In the genomic region with DNA sequence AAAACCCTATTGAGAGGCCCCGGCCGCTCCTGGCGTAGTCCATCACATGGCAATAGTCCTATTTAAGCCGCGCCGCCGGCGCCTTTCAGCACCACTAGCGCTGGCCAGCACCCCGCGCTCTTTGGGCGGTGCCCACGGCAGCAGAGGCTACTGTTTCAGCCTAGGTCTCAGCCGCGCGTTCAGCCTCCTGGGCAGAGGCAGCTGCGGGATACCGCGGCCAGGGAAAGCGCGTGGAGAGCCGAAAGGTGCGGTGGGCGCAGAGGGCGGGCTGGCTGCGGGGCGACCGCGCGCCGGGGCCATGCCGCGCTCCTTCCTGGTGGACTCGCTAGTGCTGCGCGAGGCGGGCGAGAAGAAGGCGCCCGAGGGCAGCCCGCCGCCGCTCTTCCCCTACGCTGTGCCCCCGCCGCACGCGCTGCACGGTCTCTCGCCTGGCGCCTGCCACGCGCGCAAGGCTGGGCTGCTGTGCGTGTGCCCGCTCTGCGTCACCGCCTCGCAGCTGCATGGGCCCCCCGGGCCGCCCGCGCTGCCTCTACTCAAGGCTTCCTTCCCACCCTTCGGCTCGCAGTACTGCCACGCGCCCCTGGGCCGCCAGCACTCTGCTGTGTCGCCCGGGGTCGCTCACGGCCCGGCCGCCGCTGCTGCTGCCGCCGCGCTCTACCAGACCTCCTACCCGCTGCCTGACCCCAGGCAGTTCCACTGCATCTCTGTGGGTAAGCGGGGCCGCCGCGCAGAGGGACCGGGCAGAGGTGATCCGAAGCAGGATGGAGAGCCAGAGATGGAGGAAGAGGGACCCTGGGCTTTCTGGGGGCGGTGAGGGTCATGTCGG, we compare ENCODE assay signal across 1 cellular context.
TF ChIP-seq lines count a peak whose summit lies in the region.

A gene (plus strand): TSS at position 91 of the 826 bp plus-strand sequence. CDS start 208 bp downstream, at position 299.

TF ChIP-seq in HepG2, 621 proteins besides CTCF, POLR2A, EP300 and RAD21 (continued from another document and continues in another):
- TF ChIP-seq, protein P1, sequence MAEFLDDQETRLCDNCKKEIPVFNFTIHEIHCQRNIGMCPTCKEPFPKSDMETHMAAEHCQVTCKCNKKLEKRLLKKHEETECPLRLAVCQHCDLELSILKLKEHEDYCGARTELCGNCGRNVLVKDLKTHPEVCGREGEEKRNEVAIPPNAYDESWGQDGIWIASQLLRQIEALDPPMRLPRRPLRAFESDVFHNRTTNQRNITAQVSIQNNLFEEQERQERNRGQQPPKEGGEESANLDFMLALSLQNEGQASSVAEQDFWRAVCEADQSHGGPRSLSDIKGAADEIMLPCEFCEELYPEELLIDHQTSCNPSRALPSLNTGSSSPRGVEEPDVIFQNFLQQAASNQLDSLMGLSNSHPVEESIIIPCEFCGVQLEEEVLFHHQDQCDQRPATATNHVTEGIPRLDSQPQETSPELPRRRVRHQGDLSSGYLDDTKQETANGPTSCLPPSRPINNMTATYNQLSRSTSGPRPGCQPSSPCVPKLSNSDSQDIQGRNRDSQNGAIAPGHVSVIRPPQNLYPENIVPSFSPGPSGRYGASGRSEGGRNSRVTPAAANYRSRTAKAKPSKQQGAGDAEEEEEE (CRISPR knock-in tag; IDR thresholded peaks at IDR 0.05; ENCODE audit: borderline replicate concordance): no peak
- TF ChIP-seq, protein P2, sequence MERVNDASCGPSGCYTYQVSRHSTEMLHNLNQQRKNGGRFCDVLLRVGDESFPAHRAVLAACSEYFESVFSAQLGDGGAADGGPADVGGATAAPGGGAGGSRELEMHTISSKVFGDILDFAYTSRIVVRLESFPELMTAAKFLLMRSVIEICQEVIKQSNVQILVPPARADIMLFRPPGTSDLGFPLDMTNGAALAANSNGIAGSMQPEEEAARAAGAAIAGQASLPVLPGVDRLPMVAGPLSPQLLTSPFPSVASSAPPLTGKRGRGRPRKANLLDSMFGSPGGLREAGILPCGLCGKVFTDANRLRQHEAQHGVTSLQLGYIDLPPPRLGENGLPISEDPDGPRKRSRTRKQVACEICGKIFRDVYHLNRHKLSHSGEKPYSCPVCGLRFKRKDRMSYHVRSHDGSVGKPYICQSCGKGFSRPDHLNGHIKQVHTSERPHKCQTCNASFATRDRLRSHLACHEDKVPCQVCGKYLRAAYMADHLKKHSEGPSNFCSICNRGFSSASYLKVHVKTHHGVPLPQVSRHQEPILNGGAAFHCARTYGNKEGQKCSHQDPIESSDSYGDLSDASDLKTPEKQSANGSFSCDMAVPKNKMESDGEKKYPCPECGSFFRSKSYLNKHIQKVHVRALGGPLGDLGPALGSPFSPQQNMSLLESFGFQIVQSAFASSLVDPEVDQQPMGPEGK (CRISPR knock-in tag; IDR thresholded peaks at IDR 0.05): no peak
- no peak for TF ChIP-seq ZNF143 (CRISPR knock-in tag; IDR thresholded peaks at IDR 0.05)
- TF ChIP-seq CHD4 (IDR thresholded peaks at IDR 0.05; ENCODE audit: borderline replicate concordance, low read length): no peak
- TF ChIP-seq ADNP (CRISPR knock-in tag; IDR thresholded peaks at IDR 0.05): no peak
- TF ChIP-seq, protein P3, sequence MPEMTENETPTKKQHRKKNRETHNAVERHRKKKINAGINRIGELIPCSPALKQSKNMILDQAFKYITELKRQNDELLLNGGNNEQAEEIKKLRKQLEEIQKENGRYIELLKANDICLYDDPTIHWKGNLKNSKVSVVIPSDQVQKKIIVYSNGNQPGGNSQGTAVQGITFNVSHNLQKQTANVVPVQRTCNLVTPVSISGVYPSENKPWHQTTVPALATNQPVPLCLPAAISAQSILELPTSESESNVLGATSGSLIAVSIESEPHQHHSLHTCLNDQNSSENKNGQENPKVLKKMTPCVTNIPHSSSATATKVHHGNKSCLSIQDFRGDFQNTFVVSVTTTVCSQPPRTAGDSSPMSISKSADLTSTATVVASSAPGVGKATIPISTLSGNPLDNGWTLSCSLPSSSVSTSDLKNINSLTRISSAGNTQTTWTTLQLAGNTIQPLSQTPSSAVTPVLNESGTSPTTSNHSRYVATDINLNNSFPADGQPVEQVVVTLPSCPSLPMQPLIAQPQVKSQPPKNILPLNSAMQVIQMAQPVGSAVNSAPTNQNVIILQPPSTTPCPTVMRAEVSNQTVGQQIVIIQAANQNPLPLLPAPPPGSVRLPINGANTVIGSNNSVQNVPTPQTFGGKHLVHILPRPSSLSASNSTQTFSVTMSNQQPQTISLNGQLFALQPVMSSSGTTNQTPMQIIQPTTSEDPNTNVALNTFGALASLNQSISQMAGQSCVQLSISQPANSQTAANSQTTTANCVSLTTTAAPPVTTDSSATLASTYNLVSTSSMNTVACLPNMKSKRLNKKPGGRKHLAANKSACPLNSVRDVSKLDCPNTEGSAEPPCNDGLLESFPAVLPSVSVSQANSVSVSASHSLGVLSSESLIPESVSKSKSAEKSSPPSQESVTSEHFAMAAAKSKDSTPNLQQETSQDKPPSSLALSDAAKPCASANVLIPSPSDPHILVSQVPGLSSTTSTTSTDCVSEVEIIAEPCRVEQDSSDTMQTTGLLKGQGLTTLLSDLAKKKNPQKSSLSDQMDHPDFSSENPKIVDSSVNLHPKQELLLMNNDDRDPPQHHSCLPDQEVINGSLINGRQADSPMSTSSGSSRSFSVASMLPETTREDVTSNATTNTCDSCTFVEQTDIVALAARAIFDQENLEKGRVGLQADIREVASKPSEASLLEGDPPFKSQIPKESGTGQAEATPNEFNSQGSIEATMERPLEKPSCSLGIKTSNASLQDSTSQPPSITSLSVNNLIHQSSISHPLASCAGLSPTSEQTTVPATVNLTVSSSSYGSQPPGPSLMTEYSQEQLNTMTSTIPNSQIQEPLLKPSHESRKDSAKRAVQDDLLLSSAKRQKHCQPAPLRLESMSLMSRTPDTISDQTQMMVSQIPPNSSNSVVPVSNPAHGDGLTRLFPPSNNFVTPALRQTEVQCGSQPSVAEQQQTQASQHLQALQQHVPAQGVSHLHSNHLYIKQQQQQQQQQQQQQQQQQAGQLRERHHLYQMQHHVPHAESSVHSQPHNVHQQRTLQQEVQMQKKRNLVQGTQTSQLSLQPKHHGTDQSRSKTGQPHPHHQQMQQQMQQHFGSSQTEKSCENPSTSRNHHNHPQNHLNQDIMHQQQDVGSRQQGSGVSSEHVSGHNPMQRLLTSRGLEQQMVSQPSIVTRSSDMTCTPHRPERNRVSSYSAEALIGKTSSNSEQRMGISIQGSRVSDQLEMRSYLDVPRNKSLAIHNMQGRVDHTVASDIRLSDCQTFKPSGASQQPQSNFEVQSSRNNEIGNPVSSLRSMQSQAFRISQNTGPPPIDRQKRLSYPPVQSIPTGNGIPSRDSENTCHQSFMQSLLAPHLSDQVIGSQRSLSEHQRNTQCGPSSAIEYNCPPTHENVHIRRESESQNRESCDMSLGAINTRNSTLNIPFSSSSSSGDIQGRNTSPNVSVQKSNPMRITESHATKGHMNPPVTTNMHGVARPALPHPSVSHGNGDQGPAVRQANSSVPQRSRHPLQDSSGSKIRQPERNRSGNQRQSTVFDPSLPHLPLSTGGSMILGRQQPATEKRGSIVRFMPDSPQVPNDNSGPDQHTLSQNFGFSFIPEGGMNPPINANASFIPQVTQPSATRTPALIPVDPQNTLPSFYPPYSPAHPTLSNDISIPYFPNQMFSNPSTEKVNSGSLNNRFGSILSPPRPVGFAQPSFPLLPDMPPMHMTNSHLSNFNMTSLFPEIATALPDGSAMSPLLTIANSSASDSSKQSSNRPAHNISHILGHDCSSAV (CRISPR knock-in tag; IDR thresholded peaks at IDR 0.05; ENCODE audit: borderline replicate concordance): no peak
- TF ChIP-seq THYN1 (CRISPR knock-in tag; IDR thresholded peaks at IDR 0.05; ENCODE audit: borderline replicate concordance, low read depth): no peak
- no peak for TF ChIP-seq SIN3A (IDR thresholded peaks at IDR 0.05; ENCODE audit: borderline replicate concordance, low read depth, low read length)
- no peak for TF ChIP-seq ATRX (CRISPR knock-in tag; IDR thresholded peaks at IDR 0.05; ENCODE audit: borderline replicate concordance)
- TF ChIP-seq, protein P4, sequence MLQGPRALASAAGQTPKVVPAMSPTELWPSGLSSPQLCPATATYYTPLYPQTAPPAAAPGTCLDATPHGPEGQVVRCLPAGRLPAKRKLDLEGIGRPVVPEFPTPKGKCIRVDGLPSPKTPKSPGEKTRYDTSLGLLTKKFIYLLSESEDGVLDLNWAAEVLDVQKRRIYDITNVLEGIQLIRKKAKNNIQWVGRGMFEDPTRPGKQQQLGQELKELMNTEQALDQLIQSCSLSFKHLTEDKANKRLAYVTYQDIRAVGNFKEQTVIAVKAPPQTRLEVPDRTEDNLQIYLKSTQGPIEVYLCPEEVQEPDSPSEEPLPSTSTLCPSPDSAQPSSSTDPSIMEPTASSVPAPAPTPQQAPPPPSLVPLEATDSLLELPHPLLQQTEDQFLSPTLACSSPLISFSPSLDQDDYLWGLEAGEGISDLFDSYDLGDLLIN (CRISPR knock-in tag; IDR thresholded peaks at IDR 0.05; ENCODE audit: borderline replicate concordance): no peak
- TF ChIP-seq, protein P5, sequence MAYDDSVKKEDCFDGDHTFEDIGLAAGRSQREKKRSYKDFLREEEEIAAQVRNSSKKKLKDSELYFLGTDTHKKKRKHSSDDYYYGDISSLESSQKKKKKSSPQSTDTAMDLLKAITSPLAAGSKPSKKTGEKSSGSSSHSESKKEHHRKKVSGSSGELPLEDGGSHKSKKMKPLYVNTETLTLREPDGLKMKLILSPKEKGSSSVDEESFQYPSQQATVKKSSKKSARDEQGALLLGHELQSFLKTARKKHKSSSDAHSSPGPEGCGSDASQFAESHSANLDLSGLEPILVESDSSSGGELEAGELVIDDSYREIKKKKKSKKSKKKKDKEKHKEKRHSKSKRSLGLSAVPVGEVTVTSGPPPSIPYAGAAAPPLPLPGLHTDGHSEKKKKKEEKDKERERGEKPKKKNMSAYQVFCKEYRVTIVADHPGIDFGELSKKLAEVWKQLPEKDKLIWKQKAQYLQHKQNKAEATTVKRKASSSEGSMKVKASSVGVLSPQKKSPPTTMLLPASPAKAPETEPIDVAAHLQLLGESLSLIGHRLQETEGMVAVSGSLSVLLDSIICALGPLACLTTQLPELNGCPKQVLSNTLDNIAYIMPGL (CRISPR knock-in tag; IDR thresholded peaks at IDR 0.05; ENCODE audit: borderline replicate concordance in 1 of 2, low read depth in 1 of 2): no peak
- peak; percentile 24 for TF ChIP-seq ZNF781 (CRISPR knock-in tag; IDR thresholded peaks at IDR 0.05; ENCODE audit: borderline replicate concordance, not compliant biosample characterization)
- TF ChIP-seq ZNF761 (CRISPR knock-in tag; conservative IDR thresholded peaks at IDR 0.05): 0 out of 2 replicates have a peak, but pooled peaks have one; percentile 36
- no peak for TF ChIP-seq PHF20 (CRISPR knock-in tag; IDR thresholded peaks at IDR 0.05)
- no peak for TF ChIP-seq NFE2L2 (IDR thresholded peaks at IDR 0.05; ENCODE audit: low read length)
- TF ChIP-seq, protein P6, sequence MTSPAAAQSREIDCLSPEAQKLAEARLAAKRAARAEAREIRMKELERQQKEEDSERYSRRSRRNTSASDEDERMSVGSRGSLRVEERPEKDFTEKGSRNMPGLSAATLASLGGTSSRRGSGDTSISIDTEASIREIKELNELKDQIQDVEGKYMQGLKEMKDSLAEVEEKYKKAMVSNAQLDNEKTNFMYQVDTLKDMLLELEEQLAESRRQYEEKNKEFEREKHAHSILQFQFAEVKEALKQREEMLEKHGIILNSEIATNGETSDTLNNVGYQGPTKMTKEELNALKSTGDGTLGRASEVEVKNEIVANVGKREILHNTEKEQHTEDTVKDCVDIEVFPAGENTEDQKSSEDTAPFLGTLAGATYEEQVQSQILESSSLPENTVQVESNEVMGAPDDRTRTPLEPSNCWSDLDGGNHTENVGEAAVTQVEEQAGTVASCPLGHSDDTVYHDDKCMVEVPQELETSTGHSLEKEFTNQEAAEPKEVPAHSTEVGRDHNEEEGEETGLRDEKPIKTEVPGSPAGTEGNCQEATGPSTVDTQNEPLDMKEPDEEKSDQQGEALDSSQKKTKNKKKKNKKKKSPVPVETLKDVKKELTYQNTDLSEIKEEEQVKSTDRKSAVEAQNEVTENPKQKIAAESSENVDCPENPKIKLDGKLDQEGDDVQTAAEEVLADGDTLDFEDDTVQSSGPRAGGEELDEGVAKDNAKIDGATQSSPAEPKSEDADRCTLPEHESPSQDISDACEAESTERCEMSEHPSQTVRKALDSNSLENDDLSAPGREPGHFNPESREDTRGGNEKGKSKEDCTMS (CRISPR knock-in tag; conservative IDR thresholded peaks at IDR 0.05): no peak
- TF ChIP-seq FOSL2 (CRISPR knock-in tag; IDR thresholded peaks at IDR 0.05): 0 out of 2 replicates have a peak, but pooled peaks have one; percentile 10
- TF ChIP-seq BORCS8-MEF2B (CRISPR knock-in tag; IDR thresholded peaks at IDR 0.05): peak; percentile 79; the same call in 1 of the 2 replicates
- TF ChIP-seq, protein P7, sequence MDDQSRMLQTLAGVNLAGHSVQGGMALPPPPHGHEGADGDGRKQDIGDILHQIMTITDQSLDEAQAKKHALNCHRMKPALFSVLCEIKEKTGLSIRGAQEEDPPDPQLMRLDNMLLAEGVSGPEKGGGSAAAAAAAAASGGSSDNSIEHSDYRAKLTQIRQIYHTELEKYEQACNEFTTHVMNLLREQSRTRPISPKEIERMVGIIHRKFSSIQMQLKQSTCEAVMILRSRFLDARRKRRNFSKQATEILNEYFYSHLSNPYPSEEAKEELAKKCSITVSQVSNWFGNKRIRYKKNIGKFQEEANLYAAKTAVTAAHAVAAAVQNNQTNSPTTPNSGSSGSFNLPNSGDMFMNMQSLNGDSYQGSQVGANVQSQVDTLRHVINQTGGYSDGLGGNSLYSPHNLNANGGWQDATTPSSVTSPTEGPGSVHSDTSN (CRISPR knock-in tag; IDR thresholded peaks at IDR 0.05; ENCODE audit: borderline replicate concordance): no peak
- TF ChIP-seq, protein P8, sequence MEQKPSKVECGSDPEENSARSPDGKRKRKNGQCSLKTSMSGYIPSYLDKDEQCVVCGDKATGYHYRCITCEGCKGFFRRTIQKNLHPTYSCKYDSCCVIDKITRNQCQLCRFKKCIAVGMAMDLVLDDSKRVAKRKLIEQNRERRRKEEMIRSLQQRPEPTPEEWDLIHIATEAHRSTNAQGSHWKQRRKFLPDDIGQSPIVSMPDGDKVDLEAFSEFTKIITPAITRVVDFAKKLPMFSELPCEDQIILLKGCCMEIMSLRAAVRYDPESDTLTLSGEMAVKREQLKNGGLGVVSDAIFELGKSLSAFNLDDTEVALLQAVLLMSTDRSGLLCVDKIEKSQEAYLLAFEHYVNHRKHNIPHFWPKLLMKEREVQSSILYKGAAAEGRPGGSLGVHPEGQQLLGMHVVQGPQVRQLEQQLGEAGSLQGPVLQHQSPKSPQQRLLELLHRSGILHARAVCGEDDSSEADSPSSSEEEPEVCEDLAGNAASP (CRISPR knock-in tag; IDR thresholded peaks at IDR 0.05; ENCODE audit: borderline replicate concordance): no peak
- TF ChIP-seq U2AF2 (IDR thresholded peaks at IDR 0.05; ENCODE audit: low read depth, low read length): no peak
- no peak for TF ChIP-seq ZNF713 (CRISPR knock-in tag; IDR thresholded peaks at IDR 0.05)
- TF ChIP-seq ZNF83 (CRISPR knock-in tag; IDR thresholded peaks at IDR 0.05; ENCODE audit: borderline replicate concordance): no peak
- TF ChIP-seq JUND (CRISPR knock-in tag; IDR thresholded peaks at IDR 0.05): no peak
- TF ChIP-seq KMT2B (CRISPR knock-in tag; IDR thresholded peaks at IDR 0.05): no peak
- TF ChIP-seq SMAD3 (CRISPR knock-in tag; IDR thresholded peaks at IDR 0.05): no peak
- peak; percentile 82; the same call in 1 of the 2 replicates for TF ChIP-seq TSC22D2 (CRISPR knock-in tag; IDR thresholded peaks at IDR 0.05; ENCODE audit: borderline replicate concordance)
